Comparison of ENCODE assay signal across 10 cellular contexts in the genomic region with DNA sequence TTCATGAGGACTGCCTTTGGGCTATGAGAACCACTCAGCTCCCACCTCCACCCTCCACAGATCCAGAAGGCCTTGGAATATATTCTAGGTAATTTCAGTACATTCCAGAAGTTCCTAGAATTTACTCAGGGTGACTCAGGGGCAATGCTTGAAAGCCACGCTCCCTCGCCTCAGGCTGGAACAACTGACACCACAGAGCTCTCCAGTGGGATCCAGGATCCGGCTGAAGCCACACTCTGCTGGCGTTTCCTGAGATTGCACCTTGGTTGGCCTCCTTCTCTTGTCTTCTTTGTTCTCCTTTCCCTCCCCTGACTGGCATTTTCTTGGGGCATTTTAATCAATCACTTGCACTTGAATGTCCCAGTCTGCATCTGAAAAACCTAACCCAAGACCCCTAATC.
DNase-seq lines count a peak whose midpoint lies in the region; ATAC-seq and TF ChIP-seq lines count a peak whose summit lies in the region.
"Had no signal": no experiment of that assay in that cellular context is flagged by ENCODE, and none has a peak within 500 bp of the region (broad histone marks: within the 10 kb centered on the region; RNA-seq: fewer than 3 reads in every experiment).

No MANE protein-coding gene starts in this region.

- H3K4me2 ChIP-seq in osteoblast (ENCODE audit: insufficient read depth, low read length), result peak overlapping the region; percentile 43

- H3K9me3 ChIP-seq in Panc1 (ENCODE audit: control insufficient read depth, insufficient read depth, low read depth, low read length), result no peaks in the 10 kb centered on the region
- no peaks in the 10 kb centered on the region for H3K9me3 ChIP-seq in osteoblast (ENCODE audit: low read depth, low read length)
- no peaks in the 10 kb centered on the region for H3K9me3 ChIP-seq in body of pancreas

- 0 out of 2 replicates have a peak, but pooled peaks cover 4% of the 10 kb centered on the region for H3K4me1 ChIP-seq in Panc1 (ENCODE audit: control insufficient read depth, insufficient read depth, low read length)
- peaks cover 20% of the 10 kb centered on the region for H3K4me1 ChIP-seq in osteoblast (ENCODE audit: insufficient read depth, low read length)
- H3K4me1 ChIP-seq in body of pancreas, result no peaks in the 10 kb centered on the region

- in situ Hi-C loops in Panc1 (cut with HindIII; ENCODE audit: low pct_unique_long_range_greater_than_20kb, low sequenced_read_pairs), result no loop called here

- intact Hi-C loops in Panc1 (cut with micrococcal nuclease; ENCODE audit: unreplicated experiment), result no loop called here
- intact Hi-C loops in body of pancreas (cut with DNase I), result no loop called here

- WGBS in body of pancreas, 2 donors, result 81 to 87% methylated on average over 4 of the region's 4 CpGs

- H4K20me1 ChIP-seq in osteoblast (ENCODE audit: insufficient read depth, low read length), result no peaks in the 10 kb centered on the region

- ATAC-seq in Panc1, result peak; percentile 94
- no peak for ATAC-seq in body of pancreas
- ATAC-seq in HG02885 (IDR thresholded peaks at IDR 0.05; ENCODE audit: poor library complexity, unreplicated experiment), result no peak

- H3K4me3 ChIP-seq in Panc1 (ENCODE audit: low read depth in 2 of 2, low read length in 2 of 2) (no peak overlapping the region), osteoblast (ENCODE audit: insufficient read depth, low read length) (no peak overlapping the region), body of pancreas (no peak overlapping the region)

- H3K27me3 ChIP-seq in Panc1 (ENCODE audit: control insufficient read depth, insufficient read depth, low read length) (no peaks in the 10 kb centered on the region), osteoblast (ENCODE audit: insufficient read depth, low read length) (no peaks in the 10 kb centered on the region), body of pancreas (no peaks in the 10 kb centered on the region)

- H3K79me2 ChIP-seq in osteoblast (ENCODE audit: insufficient read depth, low read length), result no peaks in the 10 kb centered on the region

- POLR2A ChIA-PET in Panc1 (lab: Charles Lee), result no interaction called here

- H2AFZ ChIP-seq in osteoblast (ENCODE audit: low read length), result peak overlapping the region; percentile 32

- DNase-seq in GM03348 (ENCODE audit: low spot score) (peak; percentile 90), Panc1 (ENCODE audit: low read depth, low spot score) (no peak), epithelial cell of prostate (ENCODE audit: low read depth, low spot score) (no peak), osteoblast (ENCODE audit: insufficient read length, low spot score, missing footprints) (peak; percentile 65), occipital lobe (lab: John Stamatoyannopoulos, UW) (no peak), body of pancreas (no peak), GF-D8 (lab: John Stamatoyannopoulos, UW) (no peak)
- DNase-seq: cerebellar nuclear complex; stimulated activated CD4-positive, alpha-beta T cell treated with anti-CD3 and anti-CD28 coated beads, Interleukin-4, amount 100 ng/mL, for 4 hours had no signal

- CTCF ChIA-PET in Panc1 (lab: Charles Lee), result interaction anchor here (0.7 kb wide), 1 partner anchor 12 kb away, joined by 3 read pairs; no protein-coding TSS in a partner anchor

- no peak for TF ChIP-seq POLR2A in body of pancreas (IDR thresholded peaks at IDR 0.05)

- 0 out of 2 replicates have a peak, but pooled peaks have one; percentile 19 for TF ChIP-seq CTCF in Panc1 (IDR thresholded peaks at IDR 0.05)
- TF ChIP-seq CTCF in osteoblast (IDR thresholded peaks at IDR 0.05; ENCODE audit: extremely low read depth, low read depth, low read length), result peak; percentile 66
- no peak for TF ChIP-seq CTCF in body of pancreas (IDR thresholded peaks at IDR 0.05)

- BruUV-seq in Panc1 (replicated peaks; lab: Mats Ljungman, UMichigan), result no TSS peak

- H3K36me3 ChIP-seq in Panc1 (ENCODE audit: control insufficient read depth, insufficient read depth, low read length), result no peaks in the 10 kb centered on the region
- no peaks in the 10 kb centered on the region for H3K36me3 ChIP-seq in osteoblast (ENCODE audit: insufficient read depth, low read length)
- H3K36me3 ChIP-seq in body of pancreas (replicated peaks in 1 of 2; ENCODE audit: insufficient read depth in 1 of 2, low read depth in 2 of 2), result no peaks in the 10 kb centered on the region

- H3K27ac ChIP-seq in Panc1 (ENCODE audit: low read length) (no peak overlapping the region), epithelial cell of prostate (peak overlapping the region; percentile 16), osteoblast (ENCODE audit: low read depth, low read length) (peak overlapping the region; percentile 40), body of pancreas (no peak overlapping the region)

Comparison
In these comparisons a context has a peak if more than half of its experiments do, and no peak if none do; other contexts are left out.
1. DNase-seq: peak in GM03348 (single experiment) and osteoblast (single experiment); none in Panc1 (single experiment), epithelial cell of prostate (single experiment), occipital lobe (single experiment), body of pancreas (0 of 4) and GF-D8 (single experiment).
2. H3K27ac ChIP-seq: peak in epithelial cell of prostate (single experiment) and osteoblast (single experiment); none in Panc1 (single experiment) and body of pancreas (0 of 4).
3. CTCF ChIP-seq: peak in Panc1 (single experiment) and osteoblast (single experiment); none in body of pancreas (0 of 7).